1 cellular context compared by ENCODE assay signal in genomic region chr12:2102736-2103135, GRCh38. TPM values are rescaled to one million over a fixed set of nuclear protein-coding genes. Genes with fewer than 3 reads are reported as not detected.
"Had no signal": no experiment of that assay in that cellular context is flagged by ENCODE, and none has a peak within 500 bp of the region (broad histone marks: within the 10 kb centered on the region; RNA-seq: fewer than 3 reads in every experiment).

No MANE protein-coding gene starts in this region.

RNA-seq across cellular contexts. Expression of gene CACNA1C, which starts 49.9 kb away (rescaled TPM):
- total RNA-seq: pulmonary artery endothelial cell had no signal
